Comparison of ENCODE assay signal across 1 cellular context in genomic region chr12:1670815-1671268, GRCh38.
TF ChIP-seq lines count a peak whose summit lies in the region.

No MANE protein-coding gene starts in this region.

TF ChIP-seq in H1, 55 proteins besides CTCF, POLR2A, EP300 and RAD21:
- TF ChIP-seq SIN3A (conservative IDR thresholded peaks at IDR 0.05 in 1 of 2, IDR thresholded peaks at IDR 0.05 in 1 of 2; ENCODE audit: low read depth in 1 of 2, low read length in 2 of 2) (no peak), POU5F1 (IDR thresholded peaks at IDR 0.05; ENCODE audit: low read depth, low read length) (no peak), ASH2L (IDR thresholded peaks at IDR 0.05; ENCODE audit: low read length) (no peak), SUZ12 (IDR thresholded peaks at IDR 0.05; ENCODE audit: low read length) (no peak), E2F6 (IDR thresholded peaks at IDR 0.05) (no peak), HDAC2 (IDR thresholded peaks at IDR 0.05; ENCODE audit: borderline replicate concordance in 1 of 2, low read depth in 2 of 2, low read length in 2 of 2) (no peak), RBBP5 (IDR thresholded peaks at IDR 0.05; ENCODE audit: borderline replicate concordance, low read depth, low read length) (no peak), CREB1 (IDR thresholded peaks at IDR 0.05) (no peak), SRF (IDR thresholded peaks at IDR 0.05; ENCODE audit: low read depth, low read length) (peak; percentile 29; the same call in 1 of the 2 replicates)
TF ChIP-seq in H1: peak in this region for 1.
